In genomic region chr16:54425681-54426549, GRCh38 we compare ENCODE assay signal across 23 cellular contexts.
A peak's percentile ranks its signal among the peaks of the same experiment; 100 is the strongest.
DNase-seq lines count a peak whose midpoint lies in the region; ATAC-seq, FAIRE-seq and TF ChIP-seq lines count a peak whose summit lies in the region.
"Had no signal": no experiment of that assay in that cellular context is flagged by ENCODE, and none has a peak within 500 bp of the region (broad histone marks: within the 10 kb centered on the region; RNA-seq: fewer than 3 reads in every experiment).

No MANE protein-coding gene starts in this region.

- H3K27ac ChIP-seq in 22Rv1 (peak overlapping the region; percentile 99), PC-9 (peak overlapping the region; percentile 56), pancreas (peak overlapping the region in 2 of 4 donors; percentile 24 to 30)
- H3K27ac ChIP-seq: A549; BLaER1 treated with 17β-estradiol and CSF1 and Interleukin-3, amounts not matched to agents 10 nM and 100 nM; Peyer's patch; SK-N-MC had no signal

- no peaks in the 10 kb centered on the region for H3K9me2 ChIP-seq in PC-9 (ENCODE audit: insufficient read depth)

- H2AFZ ChIP-seq in PC-9 = no peak overlapping the region

- BruUV-seq in PC-9 (replicated peaks; lab: Mats Ljungman, UMichigan) = no TSS peak

- H3K27me3 Mint-ChIP-seq in activated CD4-positive, alpha-beta memory T cell treated with anti-CD3 and anti-CD28 coated beads for 36 hours = peaks cover 10% of the 10 kb centered on the region

- WGBS in pancreas, 2 donors = 65% methylated on average over 12 of the region's 12 CpGs

- H3K4me1 ChIP-seq in PC-9 (replicated peaks; ENCODE audit: insufficient read depth) (peaks cover 73% of the 10 kb centered on the region), pancreas (peaks cover 0 to 8% (median 0%) of the 10 kb centered on the region in 3 donors)
- H3K4me1 ChIP-seq: BLaER1 treated with 17β-estradiol and CSF1 and Interleukin-3, amounts not matched to agents 10 nM and 100 nM; Peyer's patch had no signal

- CTCF ChIA-PET in PC-9 (lab: Charles Lee) = no interaction called here
- CTCF ChIA-PET in activated CD4-positive, alpha-beta memory T cell treated with anti-CD3 and anti-CD28 coated beads for 36 hours (lab: Charles Lee) = no interaction called here

- H3K4me1 Mint-ChIP-seq in activated CD4-positive, alpha-beta memory T cell treated with anti-CD3 and anti-CD28 coated beads for 36 hours (ENCODE audit: low read depth) = no peaks in the 10 kb centered on the region

- POLR2A ChIA-PET in PC-9 (lab: Charles Lee; ENCODE audit: unreplicated experiment) = no interaction called here
- POLR2A ChIA-PET in activated CD4-positive, alpha-beta memory T cell treated with anti-CD3 and anti-CD28 coated beads for 36 hours (lab: Charles Lee) = no interaction called here

- H3K36me3 ChIP-seq in PC-9 (ENCODE audit: low read depth) (no peaks in the 10 kb centered on the region), bronchial epithelial cell (ENCODE audit: control insufficient read depth, insufficient read depth, low read length) (no peaks in the 10 kb centered on the region), pancreas (no peaks in the 10 kb centered on the region)
- H3K36me3 ChIP-seq: BLaER1 treated with 17β-estradiol and CSF1 and Interleukin-3, amounts not matched to agents 10 nM and 100 nM; Peyer's patch had no signal

- peaks cover 5% of the 10 kb centered on the region for H3K9me3 Mint-ChIP-seq in activated CD4-positive, alpha-beta memory T cell treated with anti-CD3 and anti-CD28 coated beads for 36 hours

- H3K4me3 Mint-ChIP-seq in activated CD4-positive, alpha-beta memory T cell treated with anti-CD3 and anti-CD28 coated beads for 36 hours = no peak overlapping the region

- H3F3A ChIP-seq in PC-9 (ENCODE audit: insufficient read depth, low read depth) = peaks cover 64% of the 10 kb centered on the region

- H3K9me3 ChIP-seq in PC-9 (ENCODE audit: insufficient read depth, low read depth) = peaks cover 3% of the 10 kb centered on the region; the same call in 1 of the 2 replicates
- H3K9me3 ChIP-seq in pancreas = no peaks in the 10 kb centered on the region
- H3K9me3 ChIP-seq: Peyer's patch had no signal

- DNase-seq in PC-9 = peak; percentile 38 to 91
- no peak for DNase-seq in bronchial epithelial cell (ENCODE audit: low read depth)
- peak in 2 of 6 donors; percentile 16 to 40 for DNase-seq in pancreas
- DNase-seq in frontal cortex (ENCODE audit: low spot score in 2 of 2) = no peak
- DNase-seq in activated CD4-positive, alpha-beta memory T cell treated with anti-CD3 and anti-CD28 coated beads for 36 hours = no peak
- DNase-seq: DMS 273 treated with DMSO at 0.1 percent for 48 hours, GF-D8, KBM-7, NCI-H1048, NCI-H187, NCI-H2171, NCI-H446 treated with DMSO at 0.1 percent for 48 hours, Peyer's patch, Right ventricle myocardium superior had no signal

- peak overlapping the region; percentile 20; the same call in 1 of the 2 replicates for H3K4me3 ChIP-seq in PC-9
- no peak overlapping the region for H3K4me3 ChIP-seq in bronchial epithelial cell (ENCODE audit: low read depth, low read length)
- no peak overlapping the region for H3K4me3 ChIP-seq in pancreas
- H3K4me3 ChIP-seq: A549; BLaER1 treated with 17β-estradiol and CSF1 and Interleukin-3, amounts not matched to agents 10 nM and 100 nM; Peyer's patch; SK-N-MC had no signal

- H3K4me2 ChIP-seq in PC-9 = peak overlapping the region; percentile 67
- H3K4me2 ChIP-seq: A549; BLaER1 treated with 17β-estradiol and CSF1 and Interleukin-3, amounts not matched to agents 10 nM and 100 nM had no signal

- TF ChIP-seq CTCF in 22Rv1 (IDR thresholded peaks at IDR 0.05) (no peak), PC-9 (conservative IDR thresholded peaks at IDR 0.05) (no peak), bronchial epithelial cell (IDR thresholded peaks at IDR 0.05; ENCODE audit: insufficient read depth, low read length, severe bottlenecking) (no peak), pancreas (IDR thresholded peaks at IDR 0.05) (no peak)

- FAIRE-seq in bronchial epithelial cell (lab: Jason Lieb, UNC) (peak; percentile 64), pancreas (lab: Jason Lieb, UNC) (no peak), frontal cortex (lab: Jason Lieb, UNC) (no peak)
- FAIRE-seq: A549, GM12891, GM18507, H1 had no signal

- H3K36me3 Mint-ChIP-seq in activated CD4-positive, alpha-beta memory T cell treated with anti-CD3 and anti-CD28 coated beads for 36 hours = no peaks in the 10 kb centered on the region

- H4K20me1 ChIP-seq in PC-9 (ENCODE audit: insufficient read depth) = no peaks in the 10 kb centered on the region
- H4K20me1 ChIP-seq: BLaER1 treated with 17β-estradiol and CSF1 and Interleukin-3, amounts not matched to agents 10 nM and 100 nM had no signal

- no peaks in the 10 kb centered on the region for H3K79me2 ChIP-seq in PC-9 (ENCODE audit: low read depth)

- intact Hi-C loops in PC-9 (cut with micrococcal nuclease; ENCODE audit: unreplicated experiment) = loop anchor here (2.0 to 10.0 kb wide), 3 partner anchors 83 to 231 kb away; partner anchors contain the start of gene IRX3
- intact Hi-C loops in pancreas (cut with DNase I) = no loop called here
- intact Hi-C loops in activated CD4-positive, alpha-beta memory T cell treated with anti-CD3 and anti-CD28 coated beads for 36 hours (cut with micrococcal nuclease) = no loop called here

- ATAC-seq in pancreas (peak in 3 of 4 donors; percentile 48 to 70 (median 54)), GM21576 (IDR thresholded peaks at IDR 0.05; ENCODE audit: unreplicated experiment) (no peak), GM18511 (IDR thresholded peaks at IDR 0.05; ENCODE audit: unreplicated experiment) (no peak)
- ATAC-seq: A549 had no signal

- H3K27me3 ChIP-seq in PC-9 (ENCODE audit: insufficient read depth, low read depth) = no peaks in the 10 kb centered on the region
- H3K27me3 ChIP-seq in bronchial epithelial cell (ENCODE audit: control insufficient read depth, insufficient read depth, low read length) = no peaks in the 10 kb centered on the region
- H3K27me3 ChIP-seq in pancreas = no peaks in the 10 kb centered on the region
- H3K27me3 ChIP-seq: Peyer's patch had no signal

- no peak overlapping the region for H3K27ac Mint-ChIP-seq in activated CD4-positive, alpha-beta memory T cell treated with anti-CD3 and anti-CD28 coated beads for 36 hours

Comparison
In these comparisons a context has a peak if more than half of its experiments do, and no peak if none do; other contexts are left out.
1. DNase-seq: peak in PC-9 (2 of 2); none in bronchial epithelial cell (single experiment), frontal cortex (0 of 2) and activated CD4-positive, alpha-beta memory T cell treated with anti-CD3 and anti-CD28 coated beads for 36 hours (single experiment).
2. ATAC-seq: peak in pancreas (3 of 4); none in GM21576 (single experiment) and GM18511 (single experiment).